Comparison of ENCODE assay signal across 20 cellular contexts in genomic region chr22:37192232-37192631, GRCh38. TPM values are rescaled to one million over a fixed set of nuclear protein-coding genes. Genes with fewer than 3 reads are reported as not detected.
DNase-seq lines count a peak whose midpoint lies in the region; ATAC-seq and TF ChIP-seq lines count a peak whose summit lies in the region.
"Had no signal": no experiment of that assay in that cellular context is flagged by ENCODE, and none has a peak within 500 bp of the region (broad histone marks: within the 10 kb centered on the region; RNA-seq: fewer than 3 reads in every experiment).

No MANE protein-coding gene starts in this region.

- H2AFZ ChIP-seq in trophoblast cell (ENCODE audit: insufficient read depth, low read length, poor library complexity) = no peak overlapping the region

- H4K91ac ChIP-seq in trophoblast cell (ENCODE audit: low read depth, low read length) = no peak overlapping the region

- no peak overlapping the region for H2AK5ac ChIP-seq in trophoblast cell (ENCODE audit: low read length)

- peaks cover 14% of the 10 kb centered on the region for H3K79me2 ChIP-seq in trophoblast cell (ENCODE audit: control insufficient read depth, insufficient read depth, low read length, poor library complexity)

- H3K36me3 ChIP-seq in CD4-positive, CD25-positive, alpha-beta regulatory T cell (ENCODE audit: control insufficient read depth, insufficient read depth, low read length) = no peaks in the 10 kb centered on the region
- H3K36me3 ChIP-seq in Caco-2 (ENCODE audit: control insufficient read depth, insufficient read depth, low read length) = no peaks in the 10 kb centered on the region
- no peaks in the 10 kb centered on the region for H3K36me3 ChIP-seq in endodermal cell (ENCODE audit: control insufficient read depth, insufficient read depth, low read length)
- no peaks in the 10 kb centered on the region for H3K36me3 ChIP-seq in trophoblast cell (ENCODE audit: control insufficient read depth in 1 of 2, insufficient read depth in 2 of 2, low read length in 2 of 2)
- H3K36me3 ChIP-seq: BLaER1 treated with 17β-estradiol and CSF1 and Interleukin-3, amounts not matched to agents 10 nM and 100 nM had no signal

- no peak overlapping the region for H3K4me2 ChIP-seq in trophoblast cell (ENCODE audit: low read length)

- H2BK5ac ChIP-seq in trophoblast cell (ENCODE audit: low read depth, low read length, poor library complexity) = no peak overlapping the region

- no peak overlapping the region for H3K9ac ChIP-seq in endodermal cell (ENCODE audit: extremely low read depth, low read length, poor library complexity, severe bottlenecking)
- no peak overlapping the region for H3K9ac ChIP-seq in trophoblast cell (ENCODE audit: low read length)
- H3K9ac ChIP-seq: BLaER1 treated with 17β-estradiol and CSF1 and Interleukin-3, amounts not matched to agents 10 nM and 100 nM had no signal

- DNase-seq in CD4-positive, CD25-positive, alpha-beta regulatory T cell = no peak
- DNase-seq in Caco-2 = peak; percentile 45 to 74
- DNase-seq in endodermal cell = no peak
- DNase-seq in trophoblast cell = peak; percentile 59 to 85
- no peak for DNase-seq in NCI-H2196 treated with DMSO at 0.1 percent for 48 hours (lab: John Stamatoyannopoulos, UW; ENCODE audit: unreplicated experiment)
- DNase-seq: GDM1, H9, IMR-90, NCI-H1048, NCI-H1436, NCI-H1930, NCI-H345, NCI-H524 treated with DMSO at 0.1 percent for 48 hours had no signal

- H3K4me3 Mint-ChIP-seq in CD4-positive, CD25-positive, alpha-beta regulatory T cell = peak overlapping the region in 2 of 4 donors; percentile 9 to 16
- peak overlapping the region; percentile 30 for H3K4me3 Mint-ChIP-seq in Caco-2 (ENCODE audit: unreplicated experiment)
- no peak overlapping the region for H3K4me3 Mint-ChIP-seq in endodermal cell
- H3K4me3 Mint-ChIP-seq: H9 had no signal

- peaks cover 53% of the 10 kb centered on the region for H3K4me1 ChIP-seq in CD4-positive, CD25-positive, alpha-beta regulatory T cell (ENCODE audit: control insufficient read depth, insufficient read depth, low read length, poor library complexity, severe bottlenecking)
- H3K4me1 ChIP-seq in Caco-2 (peaks cover 80% of the 10 kb centered on the region), endodermal cell (ENCODE audit: control insufficient read depth, insufficient read depth, low read length) (peaks cover 32% of the 10 kb centered on the region), trophoblast cell (ENCODE audit: control insufficient read depth in 1 of 2, insufficient read depth in 2 of 2, low read length in 2 of 2) (peaks cover 30 to 34% of the 10 kb centered on the region in 2 experiments)

- peak overlapping the region; percentile 52 to 98 (median 90) for H3K27ac Mint-ChIP-seq in CD4-positive, CD25-positive, alpha-beta regulatory T cell
- H3K27ac Mint-ChIP-seq in Caco-2 (ENCODE audit: unreplicated experiment) = no peak overlapping the region
- no peak overlapping the region for H3K27ac Mint-ChIP-seq in endodermal cell
- H3K27ac Mint-ChIP-seq: H9 had no signal

- no peaks in the 10 kb centered on the region for H3K9me3 Mint-ChIP-seq in CD4-positive, CD25-positive, alpha-beta regulatory T cell
- H3K9me3 Mint-ChIP-seq in Caco-2 (ENCODE audit: unreplicated experiment) (no peaks in the 10 kb centered on the region), endodermal cell (peaks cover 40% of the 10 kb centered on the region)

- H3K4me3 ChIP-seq in CD4-positive, CD25-positive, alpha-beta regulatory T cell (ENCODE audit: low read depth, low read length) = no peak overlapping the region
- H3K4me3 ChIP-seq in Caco-2 (ENCODE audit: low read depth, low read length) = no peak overlapping the region
- H3K4me3 ChIP-seq in endodermal cell (ENCODE audit: low read length) = peak overlapping the region; percentile 71
- H3K4me3 ChIP-seq in trophoblast cell (ENCODE audit: low read depth, low read length) = no peak overlapping the region
- H3K4me3 ChIP-seq: BLaER1 treated with 17β-estradiol and CSF1 and Interleukin-3, amounts not matched to agents 10 nM and 100 nM had no signal

- H3K79me1 ChIP-seq in trophoblast cell (ENCODE audit: low read length) = peaks cover 37% of the 10 kb centered on the region

- no peak overlapping the region for H2BK120ac ChIP-seq in trophoblast cell (ENCODE audit: insufficient read depth, low read length, poor library complexity)

- CTCF ChIA-PET in Caco-2 (lab: Charles Lee) = no interaction called here

- H3K18ac ChIP-seq in trophoblast cell (ENCODE audit: low read length) = no peak overlapping the region

- no peak overlapping the region for H3K27ac ChIP-seq in CD4-positive, CD25-positive, alpha-beta regulatory T cell (ENCODE audit: insufficient read depth, low read length, poor library complexity, severe bottlenecking)
- H3K27ac ChIP-seq in endodermal cell (ENCODE audit: low read depth, low read length) (no peak overlapping the region), trophoblast cell (ENCODE audit: low read depth, low read length) (no peak overlapping the region)
- H3K27ac ChIP-seq: BLaER1 treated with 17β-estradiol and CSF1 and Interleukin-3, amounts not matched to agents 10 nM and 100 nM had no signal

- peaks cover 21 to 78% (median 45%) of the 10 kb centered on the region in 4 donors for H3K4me1 Mint-ChIP-seq in CD4-positive, CD25-positive, alpha-beta regulatory T cell
- peaks cover 51% of the 10 kb centered on the region for H3K4me1 Mint-ChIP-seq in Caco-2 (ENCODE audit: low read depth, unreplicated experiment)
- peaks cover 38% of the 10 kb centered on the region for H3K4me1 Mint-ChIP-seq in endodermal cell

- H4K8ac ChIP-seq in trophoblast cell (ENCODE audit: low read depth, low read length) = no peak overlapping the region

- intact Hi-C loops in Caco-2 (cut with micrococcal nuclease; ENCODE audit: unreplicated experiment) = loop anchor here (10.0 kb wide), 1 partner anchor 263 kb away; no protein-coding TSS in a partner anchor

- 59 to 91% methylated on average over 1 to 2 of the region's 2 CpGs for WGBS in endodermal cell (ENCODE audit: insufficient coverage in 1 of 2, insufficient read length in 1 of 2), 2 experiments
- WGBS in trophoblast cell (ENCODE audit: extremely low coverage, insufficient coverage, insufficient read length) = no CpG with 5 or more reads among the region's 2 CpGs

- H3K23ac ChIP-seq in trophoblast cell (ENCODE audit: low read length) = no peak overlapping the region

- no peaks in the 10 kb centered on the region for H3K27me3 Mint-ChIP-seq in CD4-positive, CD25-positive, alpha-beta regulatory T cell
- H3K27me3 Mint-ChIP-seq in Caco-2 (ENCODE audit: insufficient read depth, unreplicated experiment) (no peaks in the 10 kb centered on the region), endodermal cell (ENCODE audit: insufficient read depth) (no peaks in the 10 kb centered on the region)

- POLR2A ChIA-PET in Caco-2 (lab: Charles Lee) = interaction anchor here (0.5 to 0.9 kb wide), 2 partner anchors 106 to 173 kb away, joined by 3 read pairs; partner anchors contain the start of genes MPST and TST

- ATAC-seq in CD4-positive, CD25-positive, alpha-beta regulatory T cell (ENCODE audit: low read depth in 2 of 2) = no peak
- ATAC-seq in GM19455 (IDR thresholded peaks at IDR 0.05; ENCODE audit: unreplicated experiment) (no peak), HG03135 (IDR thresholded peaks at IDR 0.05; ENCODE audit: unreplicated experiment) (no peak)
- ATAC-seq: Right ventricle myocardium inferior had no signal

- BruUV-seq in Caco-2 (replicated peaks; lab: Mats Ljungman, UMichigan) = no TSS peak

- no peak overlapping the region for H2BK12ac ChIP-seq in trophoblast cell (ENCODE audit: low read length)

- H3K14ac ChIP-seq in trophoblast cell (ENCODE audit: low read length) = no peak overlapping the region

- no peaks in the 10 kb centered on the region for H3K9me3 ChIP-seq in CD4-positive, CD25-positive, alpha-beta regulatory T cell (ENCODE audit: control insufficient read depth in 2 of 2, low read length in 2 of 2)
- H3K9me3 ChIP-seq in Caco-2 = peaks cover 11% of the 10 kb centered on the region
- peaks cover 38% of the 10 kb centered on the region for H3K9me3 ChIP-seq in endodermal cell (ENCODE audit: control insufficient read depth, low read length)
- H3K9me3 ChIP-seq in trophoblast cell (ENCODE audit: insufficient read depth, low read depth, low read length) = peaks cover 1% of the 10 kb centered on the region

- TF ChIP-seq CTCF in Caco-2 (IDR thresholded peaks at IDR 0.05; ENCODE audit: insufficient read depth in 1 of 2, low read depth in 1 of 2, low read length in 1 of 2, severe bottlenecking in 1 of 2, unreplicated experiment in 1 of 2) (no peak), endodermal cell (conservative IDR thresholded peaks at IDR 0.05) (no peak)

- no peaks in the 10 kb centered on the region for H3K27me3 ChIP-seq in CD4-positive, CD25-positive, alpha-beta regulatory T cell (ENCODE audit: control insufficient read depth, insufficient read depth, low read length)
- no peaks in the 10 kb centered on the region for H3K27me3 ChIP-seq in Caco-2 (replicated peaks; ENCODE audit: control insufficient read depth, insufficient read depth, low read length)
- no peaks in the 10 kb centered on the region for H3K27me3 ChIP-seq in endodermal cell (ENCODE audit: control insufficient read depth, insufficient read depth, low read length, poor library complexity, severe bottlenecking)
- H3K27me3 ChIP-seq in trophoblast cell (ENCODE audit: insufficient read depth, low read length) = no peaks in the 10 kb centered on the region
- H3K27me3 ChIP-seq: BLaER1 treated with 17β-estradiol and CSF1 and Interleukin-3, amounts not matched to agents 10 nM and 100 nM had no signal

- H4K12ac ChIP-seq in trophoblast cell (ENCODE audit: low read depth, low read length) = no peak overlapping the region

- peaks cover 5% of the 10 kb centered on the region for H3K36me3 Mint-ChIP-seq in CD4-positive, CD25-positive, alpha-beta regulatory T cell
- H3K36me3 Mint-ChIP-seq in Caco-2 (ENCODE audit: insufficient read depth, unreplicated experiment) = peaks cover 27% of the 10 kb centered on the region
- peaks cover 27% of the 10 kb centered on the region for H3K36me3 Mint-ChIP-seq in endodermal cell (ENCODE audit: low read depth)

- no peak overlapping the region for H3K4ac ChIP-seq in trophoblast cell (ENCODE audit: low read depth, low read length)

RNA-seq across cellular contexts. Expression of gene C1QTNF6, which starts 4.2 kb away (rescaled TPM):
- total RNA-seq in CD4-positive, CD25-positive, alpha-beta regulatory T cell = 13.6 TPM
- 1 to 10 TPM; 1.6 to 2.4 (median 2.1) TPM for polyA plus RNA-seq in CD4-positive, CD25-positive, alpha-beta regulatory T cell
- total RNA-seq in Caco-2 (2022) (7.4 and 7.7 TPM in 2 replicates), endodermal cell (10 to 100 TPM; 15.5 to 16.9 TPM)
- 17.3 TPM for polyA plus RNA-seq in endodermal cell (2013, experiment 1 of 2)
- polyA plus RNA-seq in endodermal cell (2013, experiment 2 of 2) = 18.8 TPM
- polyA plus RNA-seq in trophoblast cell (2013) = 64.9 and 67.2 TPM in 2 replicates

RNA-seq across cellular contexts. Expression of gene SSTR3, which starts 20.0 kb away (rescaled TPM):
- total RNA-seq in CD4-positive, CD25-positive, alpha-beta regulatory T cell = 4.3 TPM
- polyA plus RNA-seq in CD4-positive, CD25-positive, alpha-beta regulatory T cell = 1 to 10 TPM; 2.5 to 4.4 (median 3.6) TPM
- total RNA-seq in Caco-2 (2022) = not detected in 2 replicates
- total RNA-seq in endodermal cell = under 1 TPM; 0.11 to 0.20 TPM
- polyA plus RNA-seq in endodermal cell (2013, experiment 1 of 2) = 0.14 TPM
- polyA plus RNA-seq in endodermal cell (2013, experiment 2 of 2) = 0.12 TPM
- polyA plus RNA-seq in trophoblast cell (2013) = not detected in 2 replicates
- total RNA-seq: Daoy, MCF 10A, Right ventricle myocardium inferior, SK-MEL-5 had no signal

RNA-seq across cellular contexts. Expression of gene IL2RB, which starts 42.5 kb away (rescaled TPM):
- 197 TPM for total RNA-seq in CD4-positive, CD25-positive, alpha-beta regulatory T cell
- polyA plus RNA-seq in CD4-positive, CD25-positive, alpha-beta regulatory T cell = 100 to 1,000 TPM; 160 to 189 (median 163) TPM
- total RNA-seq in Caco-2 (2022) (not detected in 2 replicates), endodermal cell (under 1 TPM; 0.15 to 0.42 TPM)
- polyA plus RNA-seq in endodermal cell (2013, experiment 1 of 2) = 1.1 TPM
- 1.5 TPM for polyA plus RNA-seq in endodermal cell (2013, experiment 2 of 2)
- 6.6 and 6.7 TPM in 2 replicates for polyA plus RNA-seq in trophoblast cell (2013)
- total RNA-seq: Daoy, IMR-90, MCF 10A, SK-MEL-5 had no signal

RNA-seq across cellular contexts. Expression of gene RAC2, which starts 51.8 kb away (rescaled TPM):
- 537 TPM for total RNA-seq in CD4-positive, CD25-positive, alpha-beta regulatory T cell
- 1,000 to 10,000 TPM in 2 of 4 donors, 100 to 1,000 TPM in 2; 861 to 1,162 (median 988) TPM for polyA plus RNA-seq in CD4-positive, CD25-positive, alpha-beta regulatory T cell
- 0.25 TPM in 1 of 2 replicates, not detected in the other for total RNA-seq in Caco-2 (2022)
- total RNA-seq in endodermal cell = 1 to 10 TPM; 4.5 to 5.6 TPM
- polyA plus RNA-seq in endodermal cell (2013, experiment 1 of 2) = 2.0 TPM
- 1.8 TPM for polyA plus RNA-seq in endodermal cell (2013, experiment 2 of 2)
- 1.9 and 2.5 TPM in 2 replicates for polyA plus RNA-seq in trophoblast cell (2013)
- total RNA-seq: SK-MEL-5 had no signal

Comparison
In these comparisons a context has a peak if more than half of its experiments do, and no peak if none do; other contexts are left out.
1. DNase-seq: peak in Caco-2 (2 of 2) and trophoblast cell (2 of 2); none in CD4-positive, CD25-positive, alpha-beta regulatory T cell (0 of 3), endodermal cell (single experiment) and NCI-H2196 treated with DMSO at 0.1 percent for 48 hours (single experiment).
2. H3K27ac Mint-ChIP-seq: peak in CD4-positive, CD25-positive, alpha-beta regulatory T cell (3 of 3); none in Caco-2 (single experiment) and endodermal cell (single experiment).
3. RNA of gene IL2RB, which starts 42.5 kb away (total RNA-seq): 197 TPM in CD4-positive, CD25-positive, alpha-beta regulatory T cell (single experiment); 0.15 to 0.42 TPM in endodermal cell and not detected in Caco-2; every median in the first group is over 100 times any median in the second.